1 cellular context compared by ENCODE assay signal in the genomic region with DNA sequence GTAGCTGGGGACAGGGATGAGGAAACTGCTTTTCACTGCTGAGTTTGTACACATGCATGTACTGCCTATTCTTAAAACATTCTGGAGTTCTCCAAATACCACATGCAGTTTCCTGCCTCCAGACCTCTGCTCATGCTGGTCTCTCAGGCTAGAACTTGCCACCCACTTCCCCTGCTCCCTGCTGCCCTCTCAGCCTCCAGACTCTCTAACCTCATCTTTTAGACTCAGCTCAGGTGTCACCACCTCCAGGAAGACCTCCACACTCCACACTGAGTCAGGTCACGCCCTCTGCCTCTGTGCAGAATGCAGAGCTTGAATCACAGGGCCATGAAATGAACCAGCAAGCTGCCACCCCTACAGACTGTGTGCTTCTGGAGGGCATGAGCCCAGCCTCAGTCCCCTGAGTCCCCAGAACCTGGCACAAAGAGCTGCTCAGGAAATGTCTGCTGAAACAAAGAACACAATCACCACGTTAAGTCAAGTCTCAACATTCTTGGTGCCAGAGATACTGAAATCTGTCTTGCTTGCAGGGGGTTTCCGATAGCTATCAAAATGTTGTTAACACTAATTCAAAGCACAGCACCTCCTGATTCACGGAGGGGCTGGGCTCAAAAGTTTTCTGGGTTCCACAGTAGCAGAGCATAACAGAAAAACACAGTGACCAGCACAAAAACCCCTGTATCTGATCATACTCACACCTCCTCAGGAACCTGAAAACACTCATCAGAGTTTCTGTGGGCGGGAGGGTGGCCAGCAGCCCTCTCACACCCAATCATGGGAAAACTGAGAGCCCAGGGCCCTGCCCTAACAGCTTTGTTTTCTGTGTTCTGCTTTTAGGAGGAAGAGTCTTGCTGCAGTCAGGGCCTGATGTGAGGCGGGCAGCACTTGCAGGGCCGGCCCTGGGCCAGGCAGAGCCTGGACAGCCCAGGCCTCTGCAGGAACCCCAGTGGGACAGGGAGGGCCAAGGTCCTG.
TF ChIP-seq lines count a peak whose summit lies in the region.

No MANE protein-coding gene starts in this region.

TF ChIP-seq in SK-N-SH treated with all-trans-retinoic acid at 6 μM for 48 hours, 23 proteins besides CTCF, POLR2A, EP300 and RAD21 (continued from another document):
- TF ChIP-seq, protein P1, sequence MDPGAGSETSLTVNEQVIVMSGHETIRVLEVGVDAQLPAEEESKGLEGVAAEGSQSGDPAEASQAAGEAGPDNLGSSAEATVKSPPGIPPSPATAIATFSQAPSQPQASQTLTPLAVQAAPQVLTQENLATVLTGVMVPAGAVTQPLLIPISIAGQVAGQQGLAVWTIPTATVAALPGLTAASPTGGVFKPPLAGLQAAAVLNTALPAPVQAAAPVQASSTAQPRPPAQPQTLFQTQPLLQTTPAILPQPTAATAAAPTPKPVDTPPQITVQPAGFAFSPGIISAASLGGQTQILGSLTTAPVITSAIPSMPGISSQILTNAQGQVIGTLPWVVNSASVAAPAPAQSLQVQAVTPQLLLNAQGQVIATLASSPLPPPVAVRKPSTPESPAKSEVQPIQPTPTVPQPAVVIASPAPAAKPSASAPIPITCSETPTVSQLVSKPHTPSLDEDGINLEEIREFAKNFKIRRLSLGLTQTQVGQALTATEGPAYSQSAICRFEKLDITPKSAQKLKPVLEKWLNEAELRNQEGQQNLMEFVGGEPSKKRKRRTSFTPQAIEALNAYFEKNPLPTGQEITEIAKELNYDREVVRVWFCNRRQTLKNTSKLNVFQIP (CRISPR knock-in tag; IDR thresholded peaks at IDR 0.05; ENCODE audit: borderline replicate concordance, low read depth) = no peak
- TF ChIP-seq BACH2 (CRISPR knock-in tag; IDR thresholded peaks at IDR 0.05; ENCODE audit: borderline replicate concordance) (no peak), GLIS3 (CRISPR knock-in tag; IDR thresholded peaks at IDR 0.05) (no peak), ARNTL (CRISPR knock-in tag; IDR thresholded peaks at IDR 0.05; ENCODE audit: borderline replicate concordance, low read depth) (no peak), ZNF70 (CRISPR knock-in tag; IDR thresholded peaks at IDR 0.05) (no peak), SNAI2 (CRISPR knock-in tag; IDR thresholded peaks at IDR 0.05) (no peak), OSR1 (CRISPR knock-in tag; IDR thresholded peaks at IDR 0.05) (no peak), TCF4 (CRISPR knock-in tag; IDR thresholded peaks at IDR 0.05; ENCODE audit: borderline replicate concordance) (no peak), PPARA (CRISPR knock-in tag; IDR thresholded peaks at IDR 0.05; ENCODE audit: borderline replicate concordance) (no peak), RARB (CRISPR knock-in tag; IDR thresholded peaks at IDR 0.05) (no peak)
- TF ChIP-seq, protein P2, sequence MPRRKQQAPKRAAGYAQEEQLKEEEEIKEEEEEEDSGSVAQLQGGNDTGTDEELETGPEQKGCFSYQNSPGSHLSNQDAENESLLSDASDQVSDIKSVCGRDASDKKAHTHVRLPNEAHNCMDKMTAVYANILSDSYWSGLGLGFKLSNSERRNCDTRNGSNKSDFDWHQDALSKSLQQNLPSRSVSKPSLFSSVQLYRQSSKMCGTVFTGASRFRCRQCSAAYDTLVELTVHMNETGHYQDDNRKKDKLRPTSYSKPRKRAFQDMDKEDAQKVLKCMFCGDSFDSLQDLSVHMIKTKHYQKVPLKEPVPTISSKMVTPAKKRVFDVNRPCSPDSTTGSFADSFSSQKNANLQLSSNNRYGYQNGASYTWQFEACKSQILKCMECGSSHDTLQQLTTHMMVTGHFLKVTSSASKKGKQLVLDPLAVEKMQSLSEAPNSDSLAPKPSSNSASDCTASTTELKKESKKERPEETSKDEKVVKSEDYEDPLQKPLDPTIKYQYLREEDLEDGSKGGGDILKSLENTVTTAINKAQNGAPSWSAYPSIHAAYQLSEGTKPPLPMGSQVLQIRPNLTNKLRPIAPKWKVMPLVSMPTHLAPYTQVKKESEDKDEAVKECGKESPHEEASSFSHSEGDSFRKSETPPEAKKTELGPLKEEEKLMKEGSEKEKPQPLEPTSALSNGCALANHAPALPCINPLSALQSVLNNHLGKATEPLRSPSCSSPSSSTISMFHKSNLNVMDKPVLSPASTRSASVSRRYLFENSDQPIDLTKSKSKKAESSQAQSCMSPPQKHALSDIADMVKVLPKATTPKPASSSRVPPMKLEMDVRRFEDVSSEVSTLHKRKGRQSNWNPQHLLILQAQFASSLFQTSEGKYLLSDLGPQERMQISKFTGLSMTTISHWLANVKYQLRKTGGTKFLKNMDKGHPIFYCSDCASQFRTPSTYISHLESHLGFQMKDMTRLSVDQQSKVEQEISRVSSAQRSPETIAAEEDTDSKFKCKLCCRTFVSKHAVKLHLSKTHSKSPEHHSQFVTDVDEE (CRISPR knock-in tag; IDR thresholded peaks at IDR 0.05) = no peak
